13 cellular contexts compared by ENCODE assay signal in genomic region chr11:77322506-77322905, GRCh38. TPM values are rescaled to one million over a fixed set of nuclear protein-coding genes. Genes with fewer than 3 reads are reported as not detected.
DNase-seq lines count a peak whose midpoint lies in the region; ATAC-seq and TF ChIP-seq lines count a peak whose summit lies in the region.
"Had no signal": no experiment of that assay in that cellular context is flagged by ENCODE, and none has a peak within 500 bp of the region (broad histone marks: within the 10 kb centered on the region; RNA-seq: fewer than 3 reads in every experiment).

No MANE protein-coding gene starts in this region.

- H3K27me3 ChIP-seq in adipocyte (replicated peaks; ENCODE audit: control insufficient read depth, insufficient read depth, low read length), result no peaks in the 10 kb centered on the region

- TF ChIP-seq CTCF in AG10803 (conservative IDR thresholded peaks at IDR 0.05; ENCODE audit: low read length) (no peak), fibroblast of villous mesenchyme (IDR thresholded peaks at IDR 0.05; ENCODE audit: insufficient read depth, low read depth, low read length) (no peak)

- peaks cover 13% of the 10 kb centered on the region for H3K4me1 ChIP-seq in adipocyte (ENCODE audit: control insufficient read depth, insufficient read depth, low read length)

- ATAC-seq in HG03342 (IDR thresholded peaks at IDR 0.05; ENCODE audit: unreplicated experiment), result no peak

- H3K4me3 ChIP-seq in AG10803 (ENCODE audit: low read length) (no peak overlapping the region), adipocyte (ENCODE audit: low read length) (no peak overlapping the region), fibroblast of villous mesenchyme (ENCODE audit: low read depth, low read length) (no peak overlapping the region)
- H3K4me3 ChIP-seq: SK-N-MC had no signal

- DNase-seq in AG10803 (ENCODE audit: low read depth) (peak; percentile 94), adipocyte (ENCODE audit: low read depth) (peak; percentile 40), fibroblast of villous mesenchyme (ENCODE audit: low read depth) (peak; percentile 63), non-pigmented ciliary epithelial cell (ENCODE audit: low read depth) (peak; percentile 50), NCI-H2029 treated with DMSO at 0.1 percent for 48 hours (lab: John Stamatoyannopoulos, UW) (no peak), GM19238 (ENCODE audit: insufficient read length, low spot score) (no peak), erythroblast (lab: John Stamatoyannopoulos, UW) (no peak)
- DNase-seq: activated B cell treated with CpG ODN at 0.5 μM for 24 hours, NCI-H2029 had no signal

- no peak overlapping the region for H3K9ac ChIP-seq in adipocyte (ENCODE audit: low read length)
- H3K9ac ChIP-seq: KMS-11 had no signal

- TF ChIP-seq POLR2A in erythroblast (IDR thresholded peaks at IDR 0.05; ENCODE audit: low read length), result no peak

- H3K9me3 ChIP-seq in adipocyte (ENCODE audit: control insufficient read depth, low read length), result no peaks in the 10 kb centered on the region

- H3K36me3 ChIP-seq in adipocyte (ENCODE audit: control insufficient read depth, insufficient read depth, low read length, severe bottlenecking), result peaks cover 6% of the 10 kb centered on the region

RNA-seq across cellular contexts. Expression of gene GDPD4, which starts 21.0 kb away (rescaled TPM):
- total RNA-seq in fibroblast of villous mesenchyme, result 0.43 and 0.64 TPM in 2 replicates
- total RNA-seq: activated B cell treated with CpG ODN at 0.5 μM for 24 hours, urinary bladder had no signal

Comparison
In these comparisons a context has a peak if more than half of its experiments do, and no peak if none do; other contexts are left out.
1. DNase-seq: peak in AG10803 (single experiment), adipocyte (single experiment), fibroblast of villous mesenchyme (single experiment) and non-pigmented ciliary epithelial cell (single experiment); none in NCI-H2029 treated with DMSO at 0.1 percent for 48 hours (single experiment), GM19238 (single experiment) and erythroblast (0 of 2).